9 cellular contexts compared by ENCODE assay signal in genomic region chr7:30179016-30179436, GRCh38. TPM values are rescaled to one million over a fixed set of nuclear protein-coding genes. Genes with fewer than 3 reads are reported as not detected.
A peak's percentile ranks its signal among the peaks of the same experiment; 100 is the strongest.
DNase-seq lines count a peak whose midpoint lies in the region; ATAC-seq and TF ChIP-seq lines count a peak whose summit lies in the region.
"Had no signal": no experiment of that assay in that cellular context is flagged by ENCODE, and none has a peak within 500 bp of the region (broad histone marks: within the 10 kb centered on the region; RNA-seq: fewer than 3 reads in every experiment).

No MANE protein-coding gene starts in this region.

- ATAC-seq in GM19023 (IDR thresholded peaks at IDR 0.05; ENCODE audit: unreplicated experiment) (peak; percentile 77), HG02678 (IDR thresholded peaks at IDR 0.05; ENCODE audit: unreplicated experiment) (peak; percentile 89), psoas muscle (peak in 2 of 4 donors; percentile 5 to 21)

- intact Hi-C loops in psoas muscle (cut with DNase I), result no loop called here

- DNase-seq in NAMALWA (ENCODE audit: low spot score), result peak; percentile 50
- DNase-seq in psoas muscle, result no peak
- no peak for DNase-seq in HuH-7.5 (ENCODE audit: low spot score)
- DNase-seq in iPS-NIHi11 (ENCODE audit: low spot score), result no peak
- no peak for DNase-seq in dedifferentiated amniotic fluid mesenchymal stem cell (ENCODE audit: extremely low spot score)
- no peak for DNase-seq in NCI-H146 treated with DMSO at 0.1 percent for 48 hours (lab: John Stamatoyannopoulos, UW; ENCODE audit: unreplicated experiment)
- DNase-seq: Right ventricle myocardium superior had no signal

- H3K36me3 ChIP-seq in psoas muscle (ENCODE audit: insufficient read depth in 1 of 2, low read depth in 1 of 2), result no peaks in the 10 kb centered on the region

- H3K27me3 ChIP-seq in psoas muscle (ENCODE audit: insufficient read depth in 3 of 3, low read length in 2 of 3), result no peaks in the 10 kb centered on the region

- no peaks in the 10 kb centered on the region for H3K9me3 ChIP-seq in psoas muscle

- peaks cover 88% of the 10 kb centered on the region for H3K4me1 ChIP-seq in psoas muscle

- H3K27ac ChIP-seq in psoas muscle, result peak overlapping the region; percentile 6

- no peak for TF ChIP-seq CTCF in psoas muscle (IDR thresholded peaks at IDR 0.05)

- WGBS in psoas muscle, 3 donors, result 66 to 82% (median 68%) methylated on average over 3 of the region's 3 CpGs

- H3K4me3 ChIP-seq in psoas muscle, result no peak overlapping the region

RNA-seq across cellular contexts. Expression of gene MTURN, which starts 44.2 kb away (rescaled TPM):
- 10 to 100 TPM; 17.6 to 68.6 (median 36.9) TPM for total RNA-seq in psoas muscle
- 10 to 100 TPM in 2 of 3 donors, 1 to 10 TPM in 1; 7.1 to 12.5 (median 10.2) TPM for polyA plus RNA-seq in psoas muscle
